In genomic region chr17:55632236-55632635, GRCh38 we compare ENCODE assay signal across 24 cellular contexts.
"Had no signal": no experiment of that assay in that cellular context is flagged by ENCODE, and none has a peak within 500 bp of the region (broad histone marks: within the 10 kb centered on the region; RNA-seq: fewer than 3 reads in every experiment).

No MANE protein-coding gene starts in this region.

- H3K4me3 ChIP-seq: K562 had no signal

- H3K9me3 Mint-ChIP-seq: activated CD4-positive, alpha-beta memory T cell treated with anti-CD3 and anti-CD28 coated beads for 36 hours; activated CD4-positive, alpha-beta T cell treated with anti-CD3 and anti-CD28 coated beads, Interleukin-2, amount 10 ng/mL, durations not matched to agents 7 days and 5 days; activated naive CD4-positive, alpha-beta T cell treated with anti-CD3 and anti-CD28 coated beads for 36 hours; activated T-cell treated with anti-CD3 and anti-CD28 coated beads, Interleukin-2, amount 50 U/mL, for 4 hours; activated T-helper 17 cell treated with anti-CD3 and anti-CD28 coated beads, Interleukin-2, amount 50 U/mL, for 72 hours; central memory CD8-positive, alpha-beta T cell had no signal

- ATAC-seq: activated T-cell treated with anti-CD3 and anti-CD28 coated beads, Interleukin-2, amount 50 U/mL, for 4 hours; activated T-helper 17 cell treated with anti-CD3 and anti-CD28 coated beads, Interleukin-2, amount 50 U/mL, for 72 hours; K562; PC-3 had no signal

- H3K4me1 Mint-ChIP-seq: activated T-helper 17 cell treated with anti-CD3 and anti-CD28 coated beads, Interleukin-2, amount 50 U/mL, for 72 hours; brain; central memory CD8-positive, alpha-beta T cell had no signal

- H3K4me3 Mint-ChIP-seq: activated CD4-positive, alpha-beta memory T cell treated with anti-CD3 and anti-CD28 coated beads for 36 hours; activated CD4-positive, alpha-beta T cell treated with anti-CD3 and anti-CD28 coated beads, Interleukin-2, amount 10 ng/mL, durations not matched to agents 7 days and 5 days; activated naive CD4-positive, alpha-beta T cell treated with anti-CD3 and anti-CD28 coated beads for 36 hours; activated naive CD8-positive, alpha-beta T cell; activated T-cell treated with anti-CD3 and anti-CD28 coated beads, Interleukin-2, amount 50 U/mL, for 4 hours; activated T-helper 17 cell treated with anti-CD3 and anti-CD28 coated beads, Interleukin-2, amount 50 U/mL, for 72 hours; central memory CD8-positive, alpha-beta T cell had no signal

- DNase-seq: activated CD4-positive, alpha-beta memory T cell treated with anti-CD3 and anti-CD28 coated beads for 36 hours; activated CD4-positive, alpha-beta T cell treated with anti-CD3 and anti-CD28 coated beads, Interleukin-2, amount 10 ng/mL, durations not matched to agents 7 days and 5 days; activated CD4-positive, CD25-positive, alpha-beta regulatory T cell; activated CD8-positive, alpha-beta memory T cell treated with anti-CD3 and anti-CD28 coated beads for 24 hours; activated gamma-delta T cell; activated naive CD4-positive, alpha-beta T cell treated with anti-CD3 and anti-CD28 coated beads for 36 hours; activated T-cell treated with anti-CD3 and anti-CD28 coated beads, Interleukin-2, amount 50 U/mL, for 4 hours; amygdala; Karpas-422; NCI-H1048; NCI-H146; NCI-H2029; NCI-H2107; NCI-H526 treated with DMSO at 0.1 percent for 48 hours; PC-3; SIG-M5; T-helper 1 cell had no signal

- H3K27ac Mint-ChIP-seq: activated CD4-positive, alpha-beta memory T cell treated with anti-CD3 and anti-CD28 coated beads for 36 hours; activated CD4-positive, alpha-beta T cell treated with anti-CD3 and anti-CD28 coated beads, Interleukin-2, amount 10 ng/mL, durations not matched to agents 7 days and 5 days; activated naive CD4-positive, alpha-beta T cell treated with anti-CD3 and anti-CD28 coated beads for 36 hours; activated naive CD8-positive, alpha-beta T cell; activated T-helper 17 cell treated with anti-CD3 and anti-CD28 coated beads, Interleukin-2, amount 50 U/mL, for 72 hours had no signal

- FAIRE-seq: astrocyte, K562 had no signal

- H3K36me3 Mint-ChIP-seq: activated CD4-positive, alpha-beta memory T cell treated with anti-CD3 and anti-CD28 coated beads for 36 hours; activated naive CD8-positive, alpha-beta T cell; brain had no signal

- H3K27ac ChIP-seq: VCaP had no signal
